Comparison of ENCODE assay signal across 9 cellular contexts in genomic region chr19:56837492-56837891, GRCh38. TPM values are rescaled to one million over a fixed set of nuclear protein-coding genes. Genes with fewer than 3 reads are reported as not detected.
DNase-seq lines count a peak whose midpoint lies in the region; ATAC-seq and TF ChIP-seq lines count a peak whose summit lies in the region.
"Had no signal": no experiment of that assay in that cellular context is flagged by ENCODE, and none has a peak within 500 bp of the region (broad histone marks: within the 10 kb centered on the region; RNA-seq: fewer than 3 reads in every experiment).

No MANE protein-coding gene starts in this region.

- ATAC-seq in left ventricle myocardium superior, result peak; percentile 42
- ATAC-seq in HG02852 (IDR thresholded peaks at IDR 0.05; ENCODE audit: unreplicated experiment), result no peak

- intact Hi-C loops in activated T-helper 1 cell treated with anti-CD3 and anti-CD28 coated beads, Interleukin-12 subunit alpha, Interleukin-12 subunit beta, Interleukin-2, Interleukin-4 antibody, amounts not matched to agents 30 ng/mL and 10 ng/mL and 1 ng/mL, durations not matched to agents 14 hours and 24 hours and 36 hours (cut with micrococcal nuclease), result no loop called here
- intact Hi-C loops in left ventricle myocardium superior (cut with micrococcal nuclease), result no loop called here

- no peak overlapping the region for H3K4me3 Mint-ChIP-seq in activated T-helper 1 cell treated with anti-CD3 and anti-CD28 coated beads, Interleukin-12 subunit alpha, Interleukin-12 subunit beta, Interleukin-2, Interleukin-4 antibody, amounts not matched to agents 30 ng/mL and 10 ng/mL and 1 ng/mL, durations not matched to agents 14 hours and 24 hours and 36 hours

- peaks cover 3% of the 10 kb centered on the region for H3K36me3 Mint-ChIP-seq in activated T-helper 1 cell treated with anti-CD3 and anti-CD28 coated beads, Interleukin-12 subunit alpha, Interleukin-12 subunit beta, Interleukin-2, Interleukin-4 antibody, amounts not matched to agents 30 ng/mL and 10 ng/mL and 1 ng/mL, durations not matched to agents 14 hours and 24 hours and 36 hours (ENCODE audit: low read depth)

- no peaks in the 10 kb centered on the region for H3K27me3 Mint-ChIP-seq in activated T-helper 1 cell treated with anti-CD3 and anti-CD28 coated beads, Interleukin-12 subunit alpha, Interleukin-12 subunit beta, Interleukin-2, Interleukin-4 antibody, amounts not matched to agents 30 ng/mL and 10 ng/mL and 1 ng/mL, durations not matched to agents 14 hours and 24 hours and 36 hours (ENCODE audit: insufficient read depth)

- H3K9me3 Mint-ChIP-seq in activated T-helper 1 cell treated with anti-CD3 and anti-CD28 coated beads, Interleukin-12 subunit alpha, Interleukin-12 subunit beta, Interleukin-2, Interleukin-4 antibody, amounts not matched to agents 30 ng/mL and 10 ng/mL and 1 ng/mL, durations not matched to agents 14 hours and 24 hours and 36 hours, result peaks cover 64% of the 10 kb centered on the region

- no peak for DNase-seq in GM13976 (ENCODE audit: low spot score)
- DNase-seq in activated T-helper 1 cell treated with anti-CD3 and anti-CD28 coated beads, Interleukin-12 subunit alpha, Interleukin-12 subunit beta, Interleukin-2, Interleukin-4 antibody, amounts not matched to agents 30 ng/mL and 10 ng/mL and 1 ng/mL, durations not matched to agents 14 hours and 24 hours and 36 hours (ENCODE audit: low spot score), result no peak
- DNase-seq in left ventricle myocardium superior, result peak; percentile 85
- peak; percentile 9 for DNase-seq in retinal pigment epithelial cell (ENCODE audit: low read depth)
- DNase-seq in HAP-1 (ENCODE audit: low spot score in 2 of 2), result no peak
- no peak for DNase-seq in COLO829 (ENCODE audit: low spot score)
- no peak for DNase-seq in HuH-7.5 (ENCODE audit: low spot score)

- H3K36me3 ChIP-seq in HAP-1 (replicated peaks), result no peaks in the 10 kb centered on the region

- TF ChIP-seq CTCF in GM13976 (IDR thresholded peaks at IDR 0.05; ENCODE audit: borderline replicate concordance, control extremely low read depth, extremely low read depth, insufficient read depth, missing control alignments), result peak; percentile 10
- TF ChIP-seq CTCF in retinal pigment epithelial cell (conservative IDR thresholded peaks at IDR 0.05; ENCODE audit: low read depth, low read length), result peak; percentile 28

- in situ Hi-C loops in GM13976 (cut with MboI; ENCODE audit: low sequenced_read_pairs, unreplicated experiment) (no loop called here), HAP-1 (cut with MboI; ENCODE audit: low sequenced_read_pairs) (no loop called here)

- no peaks in the 10 kb centered on the region for H3K4me1 Mint-ChIP-seq in activated T-helper 1 cell treated with anti-CD3 and anti-CD28 coated beads, Interleukin-12 subunit alpha, Interleukin-12 subunit beta, Interleukin-2, Interleukin-4 antibody, amounts not matched to agents 30 ng/mL and 10 ng/mL and 1 ng/mL, durations not matched to agents 14 hours and 24 hours and 36 hours (ENCODE audit: low read depth)

- H3K27me3 ChIP-seq in HAP-1 (ENCODE audit: low read depth), result no peaks in the 10 kb centered on the region

- H3K9me3 ChIP-seq in HAP-1, result no peaks in the 10 kb centered on the region

- peak overlapping the region; percentile 29 for H3K27ac Mint-ChIP-seq in activated T-helper 1 cell treated with anti-CD3 and anti-CD28 coated beads, Interleukin-12 subunit alpha, Interleukin-12 subunit beta, Interleukin-2, Interleukin-4 antibody, amounts not matched to agents 30 ng/mL and 10 ng/mL and 1 ng/mL, durations not matched to agents 14 hours and 24 hours and 36 hours

- H3K4me3 ChIP-seq in retinal pigment epithelial cell (ENCODE audit: low read length) (peak overlapping the region; percentile 46), HAP-1 (no peak overlapping the region)

- H3K4me1 ChIP-seq in HAP-1, result no peaks in the 10 kb centered on the region

RNA-seq across cellular contexts. Expression of gene PEG3, which starts 3.0 kb away (rescaled TPM):
- total RNA-seq in activated T-helper 1 cell treated with anti-CD3 and anti-CD28 coated beads, Interleukin-12 subunit alpha, Interleukin-12 subunit beta, Interleukin-2, Interleukin-4 antibody, amounts not matched to agents 30 ng/mL and 10 ng/mL and 1 ng/mL, durations not matched to agents 14 hours and 24 hours and 36 hours, result not detected in 2 replicates
- 7.5 TPM for total RNA-seq in left ventricle myocardium superior

RNA-seq across cellular contexts. Expression of gene ZIM2, which starts 3.0 kb away (rescaled TPM):
- total RNA-seq in activated T-helper 1 cell treated with anti-CD3 and anti-CD28 coated beads, Interleukin-12 subunit alpha, Interleukin-12 subunit beta, Interleukin-2, Interleukin-4 antibody, amounts not matched to agents 30 ng/mL and 10 ng/mL and 1 ng/mL, durations not matched to agents 14 hours and 24 hours and 36 hours, result not detected in 2 replicates
- not detected for total RNA-seq in left ventricle myocardium superior
- total RNA-seq: fibroblast of lung had no signal

Comparison
In these comparisons a context has a peak if more than half of its experiments do, and no peak if none do; other contexts are left out.
1. DNase-seq: peak in left ventricle myocardium superior (single experiment) and retinal pigment epithelial cell (single experiment); none in GM13976 (single experiment), activated T-helper 1 cell treated with anti-CD3 and anti-CD28 coated beads, Interleukin-12 subunit alpha, Interleukin-12 subunit beta, Interleukin-2, Interleukin-4 antibody, amounts not matched to agents 30 ng/mL and 10 ng/mL and 1 ng/mL, durations not matched to agents 14 hours and 24 hours and 36 hours (single experiment), HAP-1 (0 of 2), COLO829 (single experiment) and HuH-7.5 (single experiment).